In the genomic region with DNA sequence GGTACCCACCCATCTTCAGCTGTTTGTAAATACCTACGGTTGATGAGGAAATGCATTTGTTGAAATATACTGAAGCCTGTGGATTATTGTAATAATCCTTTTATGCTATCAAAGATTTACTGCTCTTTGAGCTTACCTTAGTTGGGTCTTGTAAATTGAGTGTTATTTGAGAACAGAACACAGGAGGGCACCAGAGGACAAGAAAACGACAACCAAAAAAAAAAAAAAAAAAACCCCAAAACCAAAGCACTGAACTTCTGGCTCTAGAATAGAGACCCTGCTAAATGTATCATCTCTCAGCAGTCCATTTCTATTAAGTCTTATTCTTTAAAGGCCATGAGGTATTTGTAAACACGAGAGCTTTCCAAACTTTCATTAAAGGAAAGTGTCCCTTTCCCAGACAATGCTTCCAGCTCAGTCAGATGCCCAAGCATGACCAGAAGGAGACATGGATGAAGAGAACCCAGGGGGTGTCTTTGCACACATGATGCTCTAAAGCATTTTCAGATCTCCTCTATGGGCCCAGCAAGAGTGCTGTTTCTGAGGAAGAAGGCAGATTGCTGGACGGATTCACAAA, we compare ENCODE assay signal across 8 cellular contexts.
DNase-seq lines count a peak whose midpoint lies in the region; ATAC-seq, FAIRE-seq and TF ChIP-seq lines count a peak whose summit lies in the region.

No MANE protein-coding gene starts in this region.

- TF ChIP-seq CTCF in AG09319 (IDR thresholded peaks at IDR 0.05; ENCODE audit: low read depth, low read length) (peak; percentile 47), PC-3 (conservative IDR thresholded peaks at IDR 0.05; ENCODE audit: low read depth, low read length) (peak; percentile 73)

- BruUV-seq in PC-3 (replicated peaks; lab: Mats Ljungman, UMichigan): no TSS peak

- WGBS in GM23248 (ENCODE audit: low coverage in 1 of 2, low lambda C conversion rate in 2 of 2, missing lambda C conversion rate in 2 of 2), 2 experiments: 18 to 20% methylated on average over 4 of the region's 4 CpGs

- peak; percentile 12 for DNase-seq in AG09319 (ENCODE audit: extremely low read depth, low read depth)
- peak; percentile 44 for DNase-seq in GM23248
- DNase-seq in PC-3: peak; percentile 45
- DNase-seq in frontal cortex (ENCODE audit: low spot score in 2 of 2): peak; percentile 12 to 29
- DNase-seq in effector memory CD8-positive, alpha-beta T cell: no peak
- DNase-seq in stimulated activated CD4-positive, alpha-beta T cell treated with anti-CD3 and anti-CD28 coated beads, Interleukin-1b, Interleukin-23, amount 100 ng/mL, for 48 hours: no peak

- H3K4me2 ChIP-seq in GM23248 (ENCODE audit: unreplicated experiment): no peak overlapping the region
- no peak overlapping the region for H3K4me2 ChIP-seq in PC-3 (ENCODE audit: low read length)

- H3K27ac Mint-ChIP-seq in effector memory CD8-positive, alpha-beta T cell: no peak overlapping the region

- H3K9ac ChIP-seq in GM23248: no peak overlapping the region
- H3K9ac ChIP-seq in PC-3 (ENCODE audit: low read length): no peak overlapping the region

- intact Hi-C loops in PC-3 (cut with micrococcal nuclease): no loop called here

- H3K27me3 Mint-ChIP-seq in effector memory CD8-positive, alpha-beta T cell: no peaks in the 10 kb centered on the region

- H3K9me3 Mint-ChIP-seq in effector memory CD8-positive, alpha-beta T cell: no peaks in the 10 kb centered on the region

- no peaks in the 10 kb centered on the region for H3K79me2 ChIP-seq in GM23248 (ENCODE audit: insufficient read depth)
- H3K79me2 ChIP-seq in PC-3 (ENCODE audit: low read length): no peaks in the 10 kb centered on the region

- H3K27me3 ChIP-seq in GM23248 (replicated peaks; ENCODE audit: insufficient read depth) (peaks cover 20% of the 10 kb centered on the region), PC-3 (ENCODE audit: low read length) (no peaks in the 10 kb centered on the region)

- H4K20me1 ChIP-seq in GM23248 (ENCODE audit: insufficient read depth) (no peaks in the 10 kb centered on the region), PC-3 (ENCODE audit: low read length) (no peaks in the 10 kb centered on the region)

- FAIRE-seq in frontal cortex (lab: Jason Lieb, UNC): peak; percentile 66

- H3K9me3 ChIP-seq in GM23248 (ENCODE audit: low read depth): no peaks in the 10 kb centered on the region
- H3K9me3 ChIP-seq in PC-3 (ENCODE audit: low read length): no peaks in the 10 kb centered on the region

- ATAC-seq in PC-3 (no peak), HG02571 (IDR thresholded peaks at IDR 0.05; ENCODE audit: unreplicated experiment) (no peak), HG03520 (IDR thresholded peaks at IDR 0.05; ENCODE audit: unreplicated experiment) (no peak)
- no peak for ATAC-seq in effector memory CD8-positive, alpha-beta T cell (replicated peaks)

- CTCF ChIA-PET in PC-3 (lab: Charles Lee): interaction anchor here (0.6 to 1.0 kb wide), 20 partner anchors 22 to 1912 kb away, joined by 3 to 23 read pairs (median 12); no protein-coding TSS in a partner anchor

- no peak overlapping the region for H2AFZ ChIP-seq in GM23248
- H2AFZ ChIP-seq in PC-3 (ENCODE audit: low read length): no peak overlapping the region

- H3K9me2 ChIP-seq in GM23248 (ENCODE audit: insufficient read depth): no peaks in the 10 kb centered on the region
- H3K9me2 ChIP-seq in PC-3 (replicated peaks; ENCODE audit: low read length): no peaks in the 10 kb centered on the region

- no peaks in the 10 kb centered on the region for H3K4me1 Mint-ChIP-seq in effector memory CD8-positive, alpha-beta T cell (ENCODE audit: low read depth in 2 of 2)

- H3K4me1 ChIP-seq in GM23248 (ENCODE audit: insufficient read depth) (no peaks in the 10 kb centered on the region), PC-3 (ENCODE audit: insufficient read depth, low read length) (no peaks in the 10 kb centered on the region)

- POLR2A ChIA-PET in PC-3 (lab: Charles Lee; ENCODE audit: unreplicated experiment): no interaction called here

- in situ Hi-C loops in GM23248 (cut with MboI): no loop called here

- H3K36me3 ChIP-seq in GM23248 (ENCODE audit: low read depth) (no peaks in the 10 kb centered on the region), PC-3 (ENCODE audit: low read depth, low read length) (no peaks in the 10 kb centered on the region)

- no peaks in the 10 kb centered on the region for H3F3A ChIP-seq in GM23248 (ENCODE audit: insufficient read depth)
- no peaks in the 10 kb centered on the region for H3F3A ChIP-seq in PC-3 (ENCODE audit: low read length, unreplicated experiment)

- no peak overlapping the region for H3K4me3 Mint-ChIP-seq in effector memory CD8-positive, alpha-beta T cell

- H3K4me3 ChIP-seq in GM23248 (no peak overlapping the region), PC-3 (ENCODE audit: low read length) (no peak overlapping the region)

- H3K27ac ChIP-seq in GM23248 (no peak overlapping the region), PC-3 (ENCODE audit: low read length) (no peak overlapping the region)

- no peaks in the 10 kb centered on the region for H3K36me3 Mint-ChIP-seq in effector memory CD8-positive, alpha-beta T cell (ENCODE audit: insufficient read depth)

Comparison
In these comparisons a context has a peak if more than half of its experiments do, and no peak if none do; other contexts are left out.
1. DNase-seq: peak in AG09319 (single experiment), GM23248 (single experiment), PC-3 (single experiment) and frontal cortex (2 of 2); none in effector memory CD8-positive, alpha-beta T cell (0 of 3) and stimulated activated CD4-positive, alpha-beta T cell treated with anti-CD3 and anti-CD28 coated beads, Interleukin-1b, Interleukin-23, amount 100 ng/mL, for 48 hours (single experiment).